30 cellular contexts compared by ENCODE assay signal in genomic region chr4:131044368-131044767, GRCh38.
"Had no signal": no experiment of that assay in that cellular context is flagged by ENCODE, and none has a peak within 500 bp of the region (broad histone marks: within the 10 kb centered on the region; RNA-seq: fewer than 3 reads in every experiment).

No MANE protein-coding gene starts in this region.

- ATAC-seq: activated T-cell treated with anti-CD3 and anti-CD28 coated beads, Interleukin-2, amount 50 U/mL, for 4 hours; activated T-helper 17 cell treated with anti-CD3 and anti-CD28 coated beads, Interleukin-2, amount 50 U/mL, for 72 hours; gastrocnemius medialis; heart left ventricle; WTC11 had no signal

- DNase-seq: activated CD4-positive, alpha-beta memory T cell treated with anti-CD3 and anti-CD28 coated beads, Interleukin-2, amount 10 ng/mL, durations not matched to agents 7 days and 5 days; activated CD4-positive, alpha-beta T cell treated with anti-CD3 and anti-CD28 coated beads for 1 hour; activated CD4-positive, alpha-beta T cell treated with anti-CD3 and anti-CD28 coated beads for 4 hours; activated CD4-positive, alpha-beta T cell treated with anti-CD3 and anti-CD28 coated beads, Interleukin-2, amount 10 ng/mL, durations not matched to agents 7 days and 5 days; activated CD4-positive, alpha-beta T cell treated with anti-CD3 and anti-CD28 coated beads, Interleukin-2, amount 50 U/mL, for 4 hours; activated CD8-positive, alpha-beta memory T cell treated with anti-CD3 and anti-CD28 coated beads, Interleukin-2, amount 50 U/mL, for 48 hours; activated effector memory CD4-positive, alpha-beta T cell treated with Interleukin-2 at 50 U/mL for 16 hours; activated gamma-delta T cell treated with Interleukin-2 at 50 U/mL for 16 hours; activated naive CD4-positive, alpha-beta T cell treated with anti-CD3 and anti-CD28 coated beads, Interleukin-2, amount 50 U/mL, for 16 hours; activated naive CD4-positive, alpha-beta T cell treated with Interleukin-2 at 50 U/mL for 16 hours; activated T-cell treated with anti-CD3 and anti-CD28 coated beads, Interleukin-2, amount 50 U/mL, for 4 hours; amniotic stem cell; anterior cingulate cortex; central memory CD4-positive, alpha-beta T cell; cerebellar nuclear complex; colonic mucosa; effector CD8-positive, alpha-beta T cell; esophagus squamous epithelium; gastrocnemius medialis; glutamatergic neuron; heart left ventricle; T-helper 2 cell had no signal

- H3K27me3 ChIP-seq: breast epithelium, cardiac muscle cell, colonic mucosa, esophagus squamous epithelium, gastrocnemius medialis, heart left ventricle had no signal

- H3K27ac ChIP-seq: breast epithelium, cardiac muscle cell, colonic mucosa, epithelial cell of prostate, esophagus squamous epithelium, gastrocnemius medialis, heart left ventricle had no signal

- FAIRE-seq: astrocyte, endometrium, endothelial cell of umbilical vein had no signal

- H3K4me3 ChIP-seq: breast epithelium, cardiac muscle cell, colonic mucosa, esophagus squamous epithelium, gastrocnemius medialis, heart left ventricle had no signal

- H3K36me3 ChIP-seq: breast epithelium, cardiac muscle cell, colonic mucosa, esophagus squamous epithelium, gastrocnemius medialis, heart left ventricle had no signal

- H3K4me1 ChIP-seq: breast epithelium, colonic mucosa, esophagus squamous epithelium, gastrocnemius medialis, heart left ventricle had no signal

- H3K9me3 ChIP-seq: breast epithelium, colonic mucosa, esophagus squamous epithelium, gastrocnemius medialis, heart left ventricle had no signal
